1 cellular context compared by ENCODE assay signal in genomic region chr2:173834124-173834523, GRCh38.
TF ChIP-seq lines count a peak whose summit lies in the region.

No MANE protein-coding gene starts in this region.

TF ChIP-seq in SK-N-SH, 30 proteins besides CTCF, POLR2A, EP300 and RAD21 (continued from another document):
- TF ChIP-seq, protein P1, sequence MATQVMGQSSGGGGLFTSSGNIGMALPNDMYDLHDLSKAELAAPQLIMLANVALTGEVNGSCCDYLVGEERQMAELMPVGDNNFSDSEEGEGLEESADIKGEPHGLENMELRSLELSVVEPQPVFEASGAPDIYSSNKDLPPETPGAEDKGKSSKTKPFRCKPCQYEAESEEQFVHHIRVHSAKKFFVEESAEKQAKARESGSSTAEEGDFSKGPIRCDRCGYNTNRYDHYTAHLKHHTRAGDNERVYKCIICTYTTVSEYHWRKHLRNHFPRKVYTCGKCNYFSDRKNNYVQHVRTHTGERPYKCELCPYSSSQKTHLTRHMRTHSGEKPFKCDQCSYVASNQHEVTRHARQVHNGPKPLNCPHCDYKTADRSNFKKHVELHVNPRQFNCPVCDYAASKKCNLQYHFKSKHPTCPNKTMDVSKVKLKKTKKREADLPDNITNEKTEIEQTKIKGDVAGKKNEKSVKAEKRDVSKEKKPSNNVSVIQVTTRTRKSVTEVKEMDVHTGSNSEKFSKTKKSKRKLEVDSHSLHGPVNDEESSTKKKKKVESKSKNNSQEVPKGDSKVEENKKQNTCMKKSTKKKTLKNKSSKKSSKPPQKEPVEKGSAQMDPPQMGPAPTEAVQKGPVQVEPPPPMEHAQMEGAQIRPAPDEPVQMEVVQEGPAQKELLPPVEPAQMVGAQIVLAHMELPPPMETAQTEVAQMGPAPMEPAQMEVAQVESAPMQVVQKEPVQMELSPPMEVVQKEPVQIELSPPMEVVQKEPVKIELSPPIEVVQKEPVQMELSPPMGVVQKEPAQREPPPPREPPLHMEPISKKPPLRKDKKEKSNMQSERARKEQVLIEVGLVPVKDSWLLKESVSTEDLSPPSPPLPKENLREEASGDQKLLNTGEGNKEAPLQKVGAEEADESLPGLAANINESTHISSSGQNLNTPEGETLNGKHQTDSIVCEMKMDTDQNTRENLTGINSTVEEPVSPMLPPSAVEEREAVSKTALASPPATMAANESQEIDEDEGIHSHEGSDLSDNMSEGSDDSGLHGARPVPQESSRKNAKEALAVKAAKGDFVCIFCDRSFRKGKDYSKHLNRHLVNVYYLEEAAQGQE (IDR thresholded peaks at IDR 0.05; ENCODE audit: low read depth, low read length) = no peak
- no peak for TF ChIP-seq POLR2AphosphoS5 (IDR thresholded peaks at IDR 0.05; ENCODE audit: low read depth, low read length)
- no peak for TF ChIP-seq EZH2phosphoT487 (IDR thresholded peaks at IDR 0.05; ENCODE audit: borderline replicate concordance, low read depth)
- TF ChIP-seq RFX5 (IDR thresholded peaks at IDR 0.05; ENCODE audit: low read length) = no peak
- no peak for TF ChIP-seq ELF1 (IDR thresholded peaks at IDR 0.05)
- no peak for TF ChIP-seq MEF2A (IDR thresholded peaks at IDR 0.05; ENCODE audit: borderline replicate concordance, low read depth)
- no peak for TF ChIP-seq SIN3A (IDR thresholded peaks at IDR 0.05; ENCODE audit: borderline replicate concordance, low read depth, low read length)
- no peak for TF ChIP-seq FOSL2 (IDR thresholded peaks at IDR 0.05; ENCODE audit: borderline replicate concordance, low read depth)
- TF ChIP-seq, protein P2, sequence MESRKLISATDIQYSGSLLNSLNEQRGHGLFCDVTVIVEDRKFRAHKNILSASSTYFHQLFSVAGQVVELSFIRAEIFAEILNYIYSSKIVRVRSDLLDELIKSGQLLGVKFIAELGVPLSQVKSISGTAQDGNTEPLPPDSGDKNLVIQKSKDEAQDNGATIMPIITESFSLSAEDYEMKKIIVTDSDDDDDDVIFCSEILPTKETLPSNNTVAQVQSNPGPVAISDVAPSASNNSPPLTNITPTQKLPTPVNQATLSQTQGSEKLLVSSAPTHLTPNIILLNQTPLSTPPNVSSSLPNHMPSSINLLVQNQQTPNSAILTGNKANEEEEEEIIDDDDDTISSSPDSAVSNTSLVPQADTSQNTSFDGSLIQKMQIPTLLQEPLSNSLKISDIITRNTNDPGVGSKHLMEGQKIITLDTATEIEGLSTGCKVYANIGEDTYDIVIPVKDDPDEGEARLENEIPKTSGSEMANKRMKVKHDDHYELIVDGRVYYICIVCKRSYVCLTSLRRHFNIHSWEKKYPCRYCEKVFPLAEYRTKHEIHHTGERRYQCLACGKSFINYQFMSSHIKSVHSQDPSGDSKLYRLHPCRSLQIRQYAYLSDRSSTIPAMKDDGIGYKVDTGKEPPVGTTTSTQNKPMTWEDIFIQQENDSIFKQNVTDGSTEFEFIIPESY (IDR thresholded peaks at IDR 0.05; ENCODE audit: borderline replicate concordance, low read depth) = no peak
- no peak for TF ChIP-seq TEAD4 (IDR thresholded peaks at IDR 0.05; ENCODE audit: borderline replicate concordance, insufficient read depth)
- no peak for TF ChIP-seq MAX (IDR thresholded peaks at IDR 0.05; ENCODE audit: low read depth)
- no peak for TF ChIP-seq TCF12 (IDR thresholded peaks at IDR 0.05)
- no peak for TF ChIP-seq MXI1 (IDR thresholded peaks at IDR 0.05; ENCODE audit: low read depth, low read length)
- TF ChIP-seq, protein P3, sequence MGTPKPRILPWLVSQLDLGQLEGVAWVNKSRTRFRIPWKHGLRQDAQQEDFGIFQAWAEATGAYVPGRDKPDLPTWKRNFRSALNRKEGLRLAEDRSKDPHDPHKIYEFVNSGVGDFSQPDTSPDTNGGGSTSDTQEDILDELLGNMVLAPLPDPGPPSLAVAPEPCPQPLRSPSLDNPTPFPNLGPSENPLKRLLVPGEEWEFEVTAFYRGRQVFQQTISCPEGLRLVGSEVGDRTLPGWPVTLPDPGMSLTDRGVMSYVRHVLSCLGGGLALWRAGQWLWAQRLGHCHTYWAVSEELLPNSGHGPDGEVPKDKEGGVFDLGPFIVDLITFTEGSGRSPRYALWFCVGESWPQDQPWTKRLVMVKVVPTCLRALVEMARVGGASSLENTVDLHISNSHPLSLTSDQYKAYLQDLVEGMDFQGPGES (IDR thresholded peaks at IDR 0.05; ENCODE audit: low read depth, low read length) = no peak
